In the genomic region with DNA sequence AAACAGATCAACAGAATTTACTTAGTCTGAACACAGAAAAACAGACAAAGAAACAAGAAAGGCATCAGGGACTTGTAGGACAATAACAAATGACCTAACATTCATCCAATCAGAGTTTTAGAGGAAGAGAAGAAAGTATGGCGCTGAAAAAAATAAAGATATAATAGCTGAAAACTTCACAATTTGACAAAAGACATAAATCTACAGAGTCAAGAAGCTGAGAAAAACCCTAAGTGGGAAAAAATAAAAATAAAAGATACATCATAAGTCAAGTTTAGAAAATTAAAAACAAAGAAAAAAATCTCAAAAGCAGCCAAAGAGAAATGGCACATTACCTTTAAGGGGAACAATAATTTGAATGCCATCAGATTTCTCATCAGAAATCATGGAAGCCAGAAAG, we compare ENCODE assay signal across 1 cellular context.
TF ChIP-seq lines count a peak whose summit lies in the region.

No MANE protein-coding gene starts in this region.

TF ChIP-seq in WTC11, 78 proteins besides CTCF, POLR2A, EP300 and RAD21 (continued from another document):
- no peak for TF ChIP-seq RELA (CRISPR knock-in tag; IDR thresholded peaks at IDR 0.05; ENCODE audit: borderline replicate concordance)
